Comparison of ENCODE assay signal across 7 cellular contexts in the genomic region with DNA sequence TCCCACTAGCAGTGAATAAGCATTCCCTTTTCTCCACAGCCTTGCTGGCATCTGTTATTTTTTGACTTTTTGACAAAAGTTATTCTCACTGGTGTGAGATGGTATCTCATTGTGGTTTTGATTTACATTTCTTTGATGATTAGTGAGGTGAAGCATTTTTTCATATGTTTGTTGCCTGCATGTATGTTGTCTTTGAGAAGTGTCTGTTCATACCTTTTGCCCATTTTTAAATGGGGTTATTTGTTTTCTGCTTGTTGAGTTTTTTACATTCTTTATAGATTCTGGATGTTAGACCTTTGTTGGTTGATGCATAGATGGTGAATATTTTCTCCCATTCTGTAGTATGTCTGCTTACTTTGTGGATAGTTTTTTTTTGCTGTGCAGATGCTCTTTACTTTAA.
"Had no signal": no experiment of that assay in that cellular context is flagged by ENCODE, and none has a peak within 500 bp of the region (broad histone marks: within the 10 kb centered on the region; RNA-seq: fewer than 3 reads in every experiment).

No MANE protein-coding gene starts in this region.

- H3K4me2 ChIP-seq: KMS-11 had no signal

- ATAC-seq: HepG2, K562 had no signal

- H3K4me3 ChIP-seq: K562 had no signal

- H3K27ac ChIP-seq: HL-60, KMS-11 had no signal

- DNase-seq: IMR-90, KBM-7, KG1 had no signal

- H3K9ac ChIP-seq: KMS-11 had no signal
